Comparison of ENCODE assay signal across 8 cellular contexts in the genomic region with DNA sequence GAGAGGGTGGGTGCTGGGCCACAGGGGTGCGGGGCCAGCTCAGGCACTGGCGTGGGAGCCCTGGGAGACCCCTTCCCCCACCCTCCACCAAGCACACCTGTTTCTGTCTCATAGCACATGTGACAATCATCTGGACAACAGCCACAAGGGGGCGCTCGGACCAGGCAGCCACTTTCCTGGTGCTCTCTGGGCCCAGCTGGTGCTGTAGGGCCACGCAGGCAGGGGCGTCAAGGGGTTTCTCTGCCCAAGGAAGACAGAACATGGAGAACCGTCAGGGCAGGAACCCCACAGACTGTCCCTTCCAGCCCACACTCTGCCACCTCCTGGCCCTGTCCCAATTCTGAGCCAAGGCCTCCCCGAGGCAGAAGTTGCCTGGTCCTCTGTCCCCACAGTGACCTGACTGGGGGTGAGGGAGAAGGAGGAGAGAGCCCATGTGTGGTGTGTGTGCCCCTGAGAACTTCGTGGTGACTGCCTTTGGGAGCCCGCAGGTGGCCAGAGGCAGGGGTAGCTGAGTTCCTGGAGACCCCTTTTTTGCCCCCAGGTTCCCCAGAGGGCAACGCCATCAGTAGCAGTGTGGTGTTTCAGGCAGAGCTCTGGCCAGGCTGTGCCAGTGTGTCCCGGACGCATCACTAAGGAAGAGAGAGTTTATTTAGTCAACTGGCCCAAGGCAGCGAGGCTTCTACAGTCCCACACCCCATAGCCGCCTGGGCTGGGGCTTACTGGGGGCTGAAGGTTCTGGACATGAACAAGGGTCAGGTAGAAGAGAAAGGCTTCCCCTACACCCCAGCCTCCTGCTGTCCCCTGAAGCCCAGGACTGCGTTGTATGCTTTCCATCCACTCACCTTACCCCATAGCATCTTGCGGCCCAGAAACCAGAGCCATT. TPM values are rescaled to one million over a fixed set of nuclear protein-coding genes. Genes with fewer than 3 reads are reported as not detected.
DNase-seq lines count a peak whose midpoint lies in the region; ATAC-seq and TF ChIP-seq lines count a peak whose summit lies in the region.

No MANE protein-coding gene starts in this region.

- no peaks in the 10 kb centered on the region for H3K9me3 Mint-ChIP-seq in nephron progenitor cell

- H3K27ac ChIP-seq in OCI-LY7 (ENCODE audit: low read depth, low read length, poor library complexity, severe bottlenecking), result no peak overlapping the region
- no peak overlapping the region for H3K27ac ChIP-seq in esophagus muscularis mucosa (replicated peaks in 1 of 4)

- intact Hi-C loops in OCI-LY7 (cut with micrococcal nuclease; ENCODE audit: unreplicated experiment), result loop anchor here (1.0 kb wide), 2 partner anchors 149 to 244 kb away; no protein-coding TSS in a partner anchor
- intact Hi-C loops in esophagus muscularis mucosa (cut with DNase I), result loop anchor here (5.0 kb wide), 2 partner anchors 155 to 245 kb away; no protein-coding TSS in a partner anchor

- no peaks in the 10 kb centered on the region for H3K79me2 ChIP-seq in OCI-LY7 (ENCODE audit: insufficient read depth, low read depth, low read length)

- peaks cover 4% of the 10 kb centered on the region for H3K36me3 Mint-ChIP-seq in nephron progenitor cell (ENCODE audit: low read depth)

- no peaks in the 10 kb centered on the region for H3K27me3 Mint-ChIP-seq in nephron progenitor cell (ENCODE audit: low read depth, poor library complexity)

- H3K36me3 ChIP-seq in OCI-LY7 (ENCODE audit: insufficient read depth, low read length) (peaks cover 33% of the 10 kb centered on the region), esophagus muscularis mucosa (peaks cover 0 to 51% (median 4%) of the 10 kb centered on the region in 4 donors)

- no peaks in the 10 kb centered on the region for H3K9me3 ChIP-seq in OCI-LY7 (ENCODE audit: low read length)
- no peaks in the 10 kb centered on the region for H3K9me3 ChIP-seq in esophagus muscularis mucosa

- DNase-seq in OCI-LY7 (ENCODE audit: low spot score) (peak; percentile 84), activated T-cell treated with anti-CD3 and anti-CD28 coated beads for 1 hour (ENCODE audit: low read depth) (peak; percentile 87), esophagus muscularis mucosa (ENCODE audit: extremely low spot score) (peak; percentile 34), nephron progenitor cell (peak; percentile 87), stromal cell of bone marrow (ENCODE audit: low read depth) (peak; percentile 15)

- WGBS in esophagus muscularis mucosa, result 63% methylated on average over 6 of the region's 17 CpGs

- H3K27me3 ChIP-seq in esophagus muscularis mucosa, result peaks cover 0 to 1% (median 0%) of the 10 kb centered on the region in 4 donors

- CTCF ChIA-PET in OCI-LY7 (lab: Charles Lee; ENCODE audit: unreplicated experiment), result interaction anchor here (0.5 kb wide), 1 partner anchor 10 kb away, joined by 3 read pairs; no protein-coding TSS in a partner anchor

- no peak for TF ChIP-seq EP300 in esophagus muscularis mucosa (IDR thresholded peaks at IDR 0.05)

- H3K4me2 ChIP-seq in OCI-LY7 (ENCODE audit: low read length), result no peak overlapping the region

- ATAC-seq in HG03442 (IDR thresholded peaks at IDR 0.05; ENCODE audit: unreplicated experiment) (peak; percentile 27), GM21786 (IDR thresholded peaks at IDR 0.05; ENCODE audit: unreplicated experiment) (no peak)

- POLR2A ChIA-PET in OCI-LY7 (lab: Charles Lee), result no interaction called here

- no peak for TF ChIP-seq POLR2A in esophagus muscularis mucosa (IDR thresholded peaks at IDR 0.05; ENCODE audit: low read depth)

- no TSS peak for BruUV-seq in OCI-LY7 (replicated peaks; lab: Mats Ljungman, UMichigan)

- H3K4me1 ChIP-seq in OCI-LY7 (ENCODE audit: insufficient read depth, low read length, poor library complexity, severe bottlenecking) (peaks cover 15% of the 10 kb centered on the region), esophagus muscularis mucosa (peaks cover 15 to 31% (median 20%) of the 10 kb centered on the region in 4 donors)

- H4K20me1 ChIP-seq in OCI-LY7 (ENCODE audit: insufficient read depth, low read length), result peaks cover 6% of the 10 kb centered on the region; the same call in 1 of the 2 replicates

- peaks cover 45% of the 10 kb centered on the region for H3K4me1 Mint-ChIP-seq in nephron progenitor cell

- H3K4me3 ChIP-seq in OCI-LY7 (ENCODE audit: low read depth, low read length, poor library complexity, severe bottlenecking) (no peak overlapping the region), esophagus muscularis mucosa (no peak overlapping the region)

- H3K27ac Mint-ChIP-seq in nephron progenitor cell, result no peak overlapping the region

- H3K9me2 ChIP-seq in OCI-LY7 (ENCODE audit: insufficient read depth, low read length), result no peaks in the 10 kb centered on the region

- no peak overlapping the region for H2AFZ ChIP-seq in OCI-LY7 (ENCODE audit: low read length)

- TF ChIP-seq CTCF in GM12874 (IDR thresholded peaks at IDR 0.05; ENCODE audit: insufficient read depth, low read depth, low read length) (peak; percentile 83), OCI-LY7 (conservative IDR thresholded peaks at IDR 0.05; ENCODE audit: low read length) (peak; percentile 89), esophagus muscularis mucosa (IDR thresholded peaks at IDR 0.05) (peak; percentile 55 to 72 (median 56)), nephron progenitor cell (IDR thresholded peaks at IDR 0.05) (peak; percentile 82)

- no peak overlapping the region for H3K4me3 Mint-ChIP-seq in nephron progenitor cell

RNA-seq across cellular contexts. Expression of a gene that starts 3.1 kb away (rescaled TPM):
- 13.5 and 19.6 TPM in 2 replicates for total RNA-seq in OCI-LY7 (2014; rRNA removed; shearing (Covaris generic))
- 33.1 and 33.6 TPM in 2 replicates for total RNA-seq in OCI-LY7 (2022)
- total RNA-seq in esophagus muscularis mucosa, result 10 to 100 TPM; 18.2 to 27.5 (median 22.0) TPM

RNA-seq across cellular contexts. Expression of a gene that starts 12.2 kb away (rescaled TPM):
- 2.9 and 8.8 TPM in 2 replicates for total RNA-seq in OCI-LY7 (2014; rRNA removed; shearing (Covaris generic))
- total RNA-seq in OCI-LY7 (2022) (9.5 and 10.9 TPM in 2 replicates), esophagus muscularis mucosa (10 to 100 TPM; 11.1 to 14.8 (median 12.3) TPM)

Comparison
In these comparisons a context has a peak if more than half of its experiments do, and no peak if none do; other contexts are left out.
1. DNase-seq: peak in every context shown above with its lines; median percentile 87 in activated T-cell treated with anti-CD3 and anti-CD28 coated beads for 1 hour; 87 in nephron progenitor cell; 84 in OCI-LY7; 34 in esophagus muscularis mucosa; 15 in stromal cell of bone marrow.